Comparison of ENCODE assay signal across 22 cellular contexts in the genomic region with DNA sequence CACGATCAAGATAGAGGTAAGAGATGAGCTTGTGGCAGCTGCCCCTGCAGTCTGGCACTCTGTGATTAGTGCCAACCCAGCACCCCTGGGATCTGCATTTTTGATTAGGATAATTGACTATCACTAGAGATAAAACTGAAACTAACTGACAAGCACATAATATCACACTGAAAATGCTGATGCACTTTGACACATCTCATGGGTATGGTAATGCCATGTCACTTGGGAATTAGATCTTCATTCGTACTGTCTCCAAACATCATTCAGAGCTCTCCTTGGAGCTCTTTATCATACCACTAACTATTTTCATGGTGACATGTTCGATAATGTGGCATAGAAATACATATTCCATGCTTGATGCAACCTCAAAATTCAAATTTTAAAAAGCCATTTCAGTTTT.
DNase-seq lines count a peak whose midpoint lies in the region; ATAC-seq, FAIRE-seq and TF ChIP-seq lines count a peak whose summit lies in the region.
"Had no signal": no experiment of that assay in that cellular context is flagged by ENCODE, and none has a peak within 500 bp of the region (broad histone marks: within the 10 kb centered on the region; RNA-seq: fewer than 3 reads in every experiment).

No MANE protein-coding gene starts in this region.

- no peaks in the 10 kb centered on the region for H3K36me3 ChIP-seq in mammary epithelial cell (ENCODE audit: insufficient read depth, low read length)
- no peaks in the 10 kb centered on the region for H3K36me3 ChIP-seq in breast epithelium
- H3K36me3 ChIP-seq in GM12878 (ENCODE audit: control insufficient read depth in 2 of 2, insufficient read depth in 2 of 2, low read length in 1 of 2), result no peaks in the 10 kb centered on the region
- H3K36me3 ChIP-seq in GM23338 (ENCODE audit: insufficient read depth), result no peaks in the 10 kb centered on the region
- H3K36me3 ChIP-seq: BLaER1 treated with 17β-estradiol and CSF1 and Interleukin-3, amounts not matched to agents 10 nM and 100 nM had no signal

- H3K4me2 ChIP-seq in mammary epithelial cell (ENCODE audit: insufficient read depth, low read depth, low read length) (peak overlapping the region; percentile 14), GM12878 (ENCODE audit: control insufficient read depth, insufficient read depth) (no peak overlapping the region), GM23338 (no peak overlapping the region)
- H3K4me2 ChIP-seq: BLaER1 treated with 17β-estradiol and CSF1 and Interleukin-3, amounts not matched to agents 10 nM and 100 nM had no signal

- H2AFZ ChIP-seq in mammary epithelial cell (ENCODE audit: low read depth, low read length), result no peak overlapping the region
- no peak overlapping the region for H2AFZ ChIP-seq in GM12878 (ENCODE audit: control insufficient read depth, low read depth, low read length)
- H2AFZ ChIP-seq in GM23338, result no peak overlapping the region

- CTCF ChIA-PET in mammary epithelial cell (lab: Charles Lee; ENCODE audit: low non-redundant PET) (no interaction called here), GM12878 (lab: Yijun Ruan, JAX) (interaction anchor here (0.7 to 2.0 kb wide), 5 partner anchors 10 to 52 kb away, joined by 3 to 5 read pairs (median 3); no protein-coding TSS in a partner anchor)

- H3K27ac ChIP-seq in mammary epithelial cell (ENCODE audit: insufficient read depth, low read depth, low read length) (no peak overlapping the region), breast epithelium (no peak overlapping the region), GM12878 (ENCODE audit: control insufficient read depth, insufficient read depth) (no peak overlapping the region), foreskin keratinocyte (peak overlapping the region; percentile 41), GM23338 (ENCODE audit: low read depth) (no peak overlapping the region)
- H3K27ac ChIP-seq: 22Rv1; BLaER1 treated with 17β-estradiol and CSF1 and Interleukin-3, amounts not matched to agents 10 nM and 100 nM had no signal

- peaks cover 9% of the 10 kb centered on the region for H3K36me3 Mint-ChIP-seq in GM23338 (ENCODE audit: low read depth)
- H3K36me3 Mint-ChIP-seq: CD8-positive, alpha-beta T cell had no signal

- H3K27me3 Mint-ChIP-seq in GM23338 (ENCODE audit: insufficient read depth, low read depth, poor library complexity), result no peaks in the 10 kb centered on the region
- H3K27me3 Mint-ChIP-seq: B cell, IgD-negative memory B cell had no signal

- TF ChIP-seq RAD21 in GM12878 (IDR thresholded peaks at IDR 0.05; ENCODE audit: insufficient read depth, low read depth, low read length), result no peak

- dilution Hi-C loops in mammary epithelial cell (cut with HindIII; ENCODE audit: low sequenced_read_pairs), result loop anchor here (10.0 kb wide), 1 partner anchor 80 kb away; no protein-coding TSS in a partner anchor

- H4K20me1 ChIP-seq in mammary epithelial cell (ENCODE audit: insufficient read depth, low read length) (no peaks in the 10 kb centered on the region), GM12878 (ENCODE audit: control insufficient read depth, insufficient read depth) (no peaks in the 10 kb centered on the region), GM23338 (replicated peaks; ENCODE audit: insufficient read depth) (no peaks in the 10 kb centered on the region)
- H4K20me1 ChIP-seq: BLaER1 treated with 17β-estradiol and CSF1 and Interleukin-3, amounts not matched to agents 10 nM and 100 nM had no signal

- peaks cover 7% of the 10 kb centered on the region; the same call in 1 of the 2 replicates for H3K9me2 ChIP-seq in GM23338 (ENCODE audit: insufficient read depth)

- TF ChIP-seq CTCF in mammary epithelial cell (conservative IDR thresholded peaks at IDR 0.05 in 1 of 2, IDR thresholded peaks at IDR 0.05 in 1 of 2; ENCODE audit: extremely low read depth in 1 of 2, insufficient read depth in 1 of 2, low read depth in 1 of 2, low read length in 2 of 2), result no peak
- TF ChIP-seq CTCF in breast epithelium (IDR thresholded peaks at IDR 0.05), result no peak
- TF ChIP-seq CTCF in GM12878 (IDR thresholded peaks at IDR 0.05 in 2 of 3, conservative IDR thresholded peaks at IDR 0.05 in 1 of 3; ENCODE audit: control insufficient read depth in 2 of 3, extremely low read depth in 1 of 3, insufficient read depth in 1 of 3, low read depth in 3 of 3, low read length in 3 of 3), result no peak
- no peak for TF ChIP-seq CTCF in foreskin keratinocyte (conservative IDR thresholded peaks at IDR 0.05)
- TF ChIP-seq CTCF in GM23338 (conservative IDR thresholded peaks at IDR 0.05; ENCODE audit: low read depth in 2 of 2), result no peak

- FAIRE-seq in GM12878 (lab: Jason Lieb, UNC), result no peak
- FAIRE-seq: GM12892, HTR-8/SVneo had no signal

- H3K79me2 ChIP-seq in mammary epithelial cell (ENCODE audit: insufficient read depth, low read length) (no peaks in the 10 kb centered on the region), GM12878 (ENCODE audit: control insufficient read depth, insufficient read depth, low read length) (no peaks in the 10 kb centered on the region), GM23338 (replicated peaks; ENCODE audit: insufficient read depth) (no peaks in the 10 kb centered on the region)

- RAD21 ChIA-PET in GM12878 (lab: Charles Lee; ENCODE audit: unreplicated experiment), result interaction anchor here (0.7 to 1.1 kb wide), 4 partner anchors 14 to 155 kb away, joined by 3 to 5 read pairs (median 4); no protein-coding TSS in a partner anchor

- H3K27ac Mint-ChIP-seq in GM23338, result no peak overlapping the region
- H3K27ac Mint-ChIP-seq: B cell; CD8-positive, alpha-beta T cell; HFFc6; IgD-negative memory B cell had no signal

- SMC1A ChIA-PET in GM12878 (lab: Charles Lee; ENCODE audit: uncharacterized antibody, unreplicated experiment), result interaction anchor here (0.8 to 1.8 kb wide), 14 partner anchors 9 to 155 kb away, joined by 3 to 9 read pairs (median 4); no protein-coding TSS in a partner anchor

- no peak for TF ChIP-seq POLR2A in breast epithelium (IDR thresholded peaks at IDR 0.05)
- no peak for TF ChIP-seq POLR2A in GM12878 (IDR thresholded peaks at IDR 0.05; ENCODE audit: low read depth, low read length)

- no peak overlapping the region for H3K4me3 ChIP-seq in mammary epithelial cell (replicated peaks in 1 of 3; ENCODE audit: insufficient read depth in 1 of 3, low read depth in 2 of 3, low read length in 3 of 3)
- H3K4me3 ChIP-seq in breast epithelium, result no peak overlapping the region
- H3K4me3 ChIP-seq in GM12878, result no peak overlapping the region
- H3K4me3 ChIP-seq in GM23338, result no peak overlapping the region
- H3K4me3 ChIP-seq: BLaER1 treated with 17β-estradiol and CSF1 and Interleukin-3, amounts not matched to agents 10 nM and 100 nM had no signal

- H3K27me3 ChIP-seq in mammary epithelial cell (ENCODE audit: insufficient read depth, low read length), result no peaks in the 10 kb centered on the region
- H3K27me3 ChIP-seq in breast epithelium, result no peaks in the 10 kb centered on the region
- no peaks in the 10 kb centered on the region for H3K27me3 ChIP-seq in GM12878 (replicated peaks in 1 of 2; ENCODE audit: control insufficient read depth in 2 of 2, insufficient read depth in 2 of 2, low read length in 1 of 2)
- H3K27me3 ChIP-seq in foreskin keratinocyte, result no peaks in the 10 kb centered on the region
- H3K27me3 ChIP-seq in GM23338 (ENCODE audit: insufficient read depth), result no peaks in the 10 kb centered on the region
- H3K27me3 ChIP-seq: BLaER1 treated with 17β-estradiol and CSF1 and Interleukin-3, amounts not matched to agents 10 nM and 100 nM had no signal

- POLR2A ChIA-PET in GM12878 (lab: Charles Lee), result interaction anchor here (1.0 kb wide), 1 partner anchor 38 kb away, joined by 3 read pairs; no protein-coding TSS in a partner anchor

- no peak overlapping the region for H3K4me3 Mint-ChIP-seq in GM23338
- H3K4me3 Mint-ChIP-seq: B cell; CD8-positive, alpha-beta T cell; HFFc6; IgD-negative memory B cell had no signal

- no TSS peak for BruUV-seq in mammary epithelial cell (replicated peaks; lab: Mats Ljungman, UMichigan)
- no TSS peak for BruUV-seq in GM12878 (replicated peaks; lab: Mats Ljungman, UMichigan)

- H3K4me1 Mint-ChIP-seq in GM23338, result peaks cover 13% of the 10 kb centered on the region
- H3K4me1 Mint-ChIP-seq: B cell, IgD-negative memory B cell had no signal

- H3K4me1 ChIP-seq in mammary epithelial cell (ENCODE audit: insufficient read depth, low read length) (peaks cover 31% of the 10 kb centered on the region), breast epithelium (no peaks in the 10 kb centered on the region), GM12878 (ENCODE audit: control insufficient read depth, insufficient read depth, low read length) (no peaks in the 10 kb centered on the region), foreskin keratinocyte (peaks cover 17% of the 10 kb centered on the region), GM23338 (ENCODE audit: insufficient read depth) (peaks cover 7% of the 10 kb centered on the region; the same call in 1 of the 2 replicates)
- H3K4me1 ChIP-seq: BLaER1 treated with 17β-estradiol and CSF1 and Interleukin-3, amounts not matched to agents 10 nM and 100 nM had no signal

- WGBS in mammary epithelial cell (ENCODE audit: low coverage, missing lambda C conversion rate), result 72% methylated on average over 3 of the region's 3 CpGs
- 32% methylated on average over 3 of the region's 3 CpGs for WGBS in GM12878 (ENCODE audit: insufficient coverage, insufficient replicate concordance, low lambda C conversion rate, missing lambda C conversion rate)

- in situ Hi-C loops in mammary epithelial cell (cut with MboI; ENCODE audit: low sequenced_read_pairs in 2 of 2) (no loop called here), GM12878 (cut with MboI) (no loop called here)

- intact Hi-C loops in mammary epithelial cell (cut with micrococcal nuclease) (no loop called here), breast epithelium (cut with DNase I; ENCODE audit: low total_unique reads) (no loop called here), GM12878 (cut with micrococcal nuclease; ENCODE audit: unreplicated experiment) (loop anchor here (5.0 kb wide), 1 partner anchor 77 kb away; no protein-coding TSS in a partner anchor)

- H3K9me3 ChIP-seq in mammary epithelial cell (replicated peaks; ENCODE audit: insufficient read depth, low read length) (no peaks in the 10 kb centered on the region), breast epithelium (no peaks in the 10 kb centered on the region), GM12878 (replicated peaks; ENCODE audit: control insufficient read depth, insufficient read depth, low read length) (no peaks in the 10 kb centered on the region)
- H3K9me3 ChIP-seq: BLaER1 treated with 17β-estradiol and CSF1 and Interleukin-3, amounts not matched to agents 10 nM and 100 nM had no signal

- peaks cover 5% of the 10 kb centered on the region for H3K9me3 Mint-ChIP-seq in GM23338
- H3K9me3 Mint-ChIP-seq: CD8-positive, alpha-beta T cell; HFFc6 had no signal

- TF ChIP-seq EP300 in GM12878 (IDR thresholded peaks at IDR 0.05; ENCODE audit: borderline replicate concordance in 1 of 2, control insufficient read depth in 1 of 2, low read depth in 2 of 2, low read length in 2 of 2), result no peak

- peak; percentile 30; the same call in 2 of the 3 replicates for ATAC-seq in GM12878
- no peak for ATAC-seq in foreskin keratinocyte
- no peak for ATAC-seq in GM23338
- ATAC-seq in GM18502 (IDR thresholded peaks at IDR 0.05; ENCODE audit: poor library complexity, unreplicated experiment), result no peak
- ATAC-seq: CD8-positive, alpha-beta T cell; HCT116 had no signal

- no peaks in the 10 kb centered on the region for H3F3A ChIP-seq in GM23338 (replicated peaks; ENCODE audit: low read depth)

- DNase-seq in mammary epithelial cell (no peak), breast epithelium (ENCODE audit: low spot score in 2 of 2) (no peak), GM12878 (ENCODE audit: low read depth, low spot score) (no peak), foreskin keratinocyte (no peak), GM23338 (ENCODE audit: low spot score) (no peak), NCI-H2196 treated with DMSO at 0.1 percent for 48 hours (lab: John Stamatoyannopoulos, UW; ENCODE audit: unreplicated experiment) (no peak)
- no peak for DNase-seq in stimulated activated CD4-positive, alpha-beta T cell treated with anti-CD3 and anti-CD28 coated beads, Interleukin-1b, Interleukin-23, amount 100 ng/mL, for 48 hours
- DNase-seq: CD8-positive, alpha-beta T cell; DMS 273 treated with DMSO at 0.1 percent for 48 hours; DMS53; DND-41; EL; GOT3; HFFc6 had no signal

- H3K9ac ChIP-seq in mammary epithelial cell (ENCODE audit: insufficient read depth, low read length) (no peak overlapping the region), GM12878 (ENCODE audit: control insufficient read depth, insufficient read depth, low read length) (no peak overlapping the region)
- H3K9ac ChIP-seq: BLaER1 treated with 17β-estradiol and CSF1 and Interleukin-3, amounts not matched to agents 10 nM and 100 nM had no signal
